In genomic region chr17:77354420-77354720, GRCh38 we compare ENCODE assay signal across 15 cellular contexts.
DNase-seq lines count a peak whose midpoint lies in the region; ATAC-seq, FAIRE-seq and TF ChIP-seq lines count a peak whose summit lies in the region.
"Had no signal": no experiment of that assay in that cellular context is flagged by ENCODE, and none has a peak within 500 bp of the region (broad histone marks: within the 10 kb centered on the region; RNA-seq: fewer than 3 reads in every experiment).

No MANE protein-coding gene starts in this region.

- no peak for ATAC-seq in SK-N-SH treated with all-trans-retinoic acid at 6 μM for 48 hours
- no peak for ATAC-seq in K562
- ATAC-seq in right lobe of liver = peak in 1 of 4 donors; percentile 4
- ATAC-seq in HG02981 (IDR thresholded peaks at IDR 0.05; ENCODE audit: unreplicated experiment) = no peak

- H4K20me1 ChIP-seq in SK-N-SH (ENCODE audit: insufficient read depth) (peaks cover 24% of the 10 kb centered on the region), K562 (replicated peaks; ENCODE audit: control insufficient read depth, insufficient read depth, low read length) (no peaks in the 10 kb centered on the region; the same call in 1 of the 2 replicates)

- WGBS in SK-N-SH (ENCODE audit: low lambda C conversion rate) = 100% methylated on average over 1 of the region's 6 CpGs
- 60% methylated on average over 1 of the region's 6 CpGs for WGBS in K562 (ENCODE audit: insufficient coverage, low coverage, missing lambda C conversion rate)
- 67% methylated on average over 3 of the region's 6 CpGs for WGBS in right lobe of liver (ENCODE audit: insufficient coverage, low coverage, low lambda C conversion rate, missing lambda C conversion rate)

- H2AFZ ChIP-seq in SK-N-SH (ENCODE audit: low read depth) = no peak overlapping the region
- H2AFZ ChIP-seq in K562 (ENCODE audit: low read depth, low read length) = no peak overlapping the region

- TF ChIP-seq RAD21 in SK-N-SH (IDR thresholded peaks at IDR 0.05; ENCODE audit: low read length) = no peak
- TF ChIP-seq RAD21 in K562 (CRISPR knock-in tag; conservative IDR thresholded peaks at IDR 0.05 in 1 of 2, IDR thresholded peaks at IDR 0.05 in 1 of 2) = no peak

- TF ChIP-seq POLR2A in K562 (conservative IDR thresholded peaks at IDR 0.05) (no peak), right lobe of liver (IDR thresholded peaks at IDR 0.05) (no peak)

- in situ Hi-C loops in K562 (cut with MboI) = no loop called here

- H3K4me1 ChIP-seq in SK-N-SH (ENCODE audit: control insufficient read depth in 1 of 2, insufficient read depth in 2 of 2, low read depth in 1 of 2, low read length in 1 of 2) (peaks cover 9 to 55% of the 10 kb centered on the region in 2 experiments; a peak in 2 of 4 replicates), K562 (replicated peaks in 1 of 2; ENCODE audit: control insufficient read depth in 2 of 2, insufficient read depth in 2 of 2, low read length in 2 of 2) (peaks cover 0 to 19% of the 10 kb centered on the region in 2 experiments; a peak in 2 of 5 replicates), right lobe of liver (peaks cover 0 to 44% (median 11%) of the 10 kb centered on the region in 4 donors), stomach smooth muscle (ENCODE audit: control insufficient read depth, insufficient read depth, low read length) (peaks cover 40% of the 10 kb centered on the region)

- H3K9ac ChIP-seq in SK-N-SH (no peak overlapping the region), K562 (ENCODE audit: insufficient read depth in 1 of 2, low read depth in 2 of 2, low read length in 2 of 2) (no peak overlapping the region), stomach smooth muscle (ENCODE audit: low read length in 2 of 2) (no peak overlapping the region)

- H3K79me2 ChIP-seq in SK-N-SH (ENCODE audit: insufficient read depth) = peaks cover 33% of the 10 kb centered on the region; the same call in 1 of the 2 replicates
- peaks cover 59% of the 10 kb centered on the region for H3K79me2 ChIP-seq in K562 (ENCODE audit: control insufficient read depth, insufficient read depth, low read length)

- H3K4me3 ChIP-seq in SK-N-SH (ENCODE audit: low read depth in 2 of 2, low read length in 1 of 2) = no peak overlapping the region
- no peak overlapping the region for H3K4me3 ChIP-seq in K562
- no peak overlapping the region for H3K4me3 ChIP-seq in right lobe of liver
- H3K4me3 ChIP-seq in stomach smooth muscle (ENCODE audit: low read length in 2 of 2) = no peak overlapping the region
- H3K4me3 ChIP-seq: thoracic aorta had no signal

- no peaks in the 10 kb centered on the region for H3K9me1 ChIP-seq in K562 (ENCODE audit: control insufficient read depth, insufficient read depth, low read length)

- TF ChIP-seq EP300 in SK-N-SH (IDR thresholded peaks at IDR 0.05; ENCODE audit: borderline replicate concordance in 1 of 2, low read depth in 1 of 2, low read length in 1 of 2) (no peak), K562 (IDR thresholded peaks at IDR 0.05; ENCODE audit: low read length) (no peak)

- H3K36me3 ChIP-seq in SK-N-SH (replicated peaks in 1 of 2; ENCODE audit: control insufficient read depth in 1 of 2, insufficient read depth in 2 of 2, low read length in 1 of 2) (no peaks in the 10 kb centered on the region), K562 (ENCODE audit: control insufficient read depth, insufficient read depth, low read length) (peaks cover 7% of the 10 kb centered on the region; the same call in 2 of the 3 replicates), right lobe of liver (no peaks in the 10 kb centered on the region), stomach smooth muscle (ENCODE audit: control insufficient read depth in 2 of 2, insufficient read depth in 2 of 2, low read length in 2 of 2) (no peaks in the 10 kb centered on the region)
- H3K36me3 ChIP-seq: thoracic aorta had no signal

- no peaks in the 10 kb centered on the region for H3K9me3 ChIP-seq in SK-N-SH
- H3K9me3 ChIP-seq in K562 (replicated peaks; ENCODE audit: control insufficient read depth, insufficient read depth, low read depth, low read length) = peaks cover 12% of the 10 kb centered on the region
- no peaks in the 10 kb centered on the region for H3K9me3 ChIP-seq in right lobe of liver
- H3K9me3 ChIP-seq in stomach smooth muscle (ENCODE audit: control insufficient read depth in 2 of 2, low read length in 2 of 2) = no peaks in the 10 kb centered on the region
- H3K9me3 ChIP-seq: thoracic aorta had no signal

- H3K4me2 ChIP-seq in SK-N-SH (no peak overlapping the region), K562 (ENCODE audit: insufficient read depth, low read length) (no peak overlapping the region)

- FAIRE-seq in K562 (lab: Jason Lieb, UNC) = no peak

- H3K27ac ChIP-seq in SK-N-SH (ENCODE audit: low read depth in 2 of 2, low read length in 1 of 2) (peak overlapping the region; percentile 3 to 28; a peak in 3 of 4 replicates), K562 (ENCODE audit: extremely low read depth, low read depth, low read length) (no peak overlapping the region), right lobe of liver (peak overlapping the region; percentile 53 to 88 (median 72)), stomach smooth muscle (ENCODE audit: low read length) (peak overlapping the region; percentile 18)
- H3K27ac ChIP-seq: 22Rv1 had no signal

- POLR2A ChIA-PET in SK-N-SH (lab: Yijun Ruan, JAX) = interaction anchor here (0.5 to 1.2 kb wide), 2 partner anchors 12 to 27 kb away, joined by 3 to 4 read pairs; no protein-coding TSS in a partner anchor
- POLR2A ChIA-PET in K562 (lab: Yijun Ruan, JAX) = interaction anchor here (0.7 to 0.9 kb wide), 2 partner anchors 14 to 79 kb away, joined by 3 to 4 read pairs; no protein-coding TSS in a partner anchor

- CTCF ChIA-PET in SK-N-SH (lab: Yijun Ruan, JAX) (interaction anchor here (0.6 to 17.7 kb wide), 8 partner anchors 12 to 808 kb away, joined by 3 to 133 read pairs (median 6); no protein-coding TSS in a partner anchor), K562 (lab: Yijun Ruan, JAX; ENCODE audit: low intra/inter-chr PET ratio) (no interaction called here)

- peaks cover 13% of the 10 kb centered on the region for H3F3A ChIP-seq in SK-N-SH (replicated peaks; ENCODE audit: insufficient read depth)

- TF ChIP-seq CTCF in SK-N-SH (IDR thresholded peaks at IDR 0.05) = no peak
- TF ChIP-seq CTCF in K562 (IDR thresholded peaks at IDR 0.05 in 2 of 3, conservative IDR thresholded peaks at IDR 0.05 in 1 of 3; ENCODE audit: insufficient read depth in 2 of 3, low read depth in 1 of 3, low read length in 3 of 3) = no peak
- no peak for TF ChIP-seq CTCF in right lobe of liver (IDR thresholded peaks at IDR 0.05)

- H3K27me3 ChIP-seq in SK-N-SH (ENCODE audit: insufficient read depth) = no peaks in the 10 kb centered on the region
- H3K27me3 ChIP-seq in K562 (ENCODE audit: control insufficient read depth in 2 of 2, insufficient read depth in 2 of 2, low read length in 2 of 2) = no peaks in the 10 kb centered on the region
- no peaks in the 10 kb centered on the region for H3K27me3 ChIP-seq in right lobe of liver
- no peaks in the 10 kb centered on the region for H3K27me3 ChIP-seq in stomach smooth muscle (ENCODE audit: control insufficient read depth in 1 of 2, insufficient read depth in 2 of 2, low read length in 2 of 2)

- no TSS peak for BruUV-seq in K562 (replicated peaks; lab: Mats Ljungman, UMichigan)

- DNase-seq in SK-N-SH = no peak
- no peak for DNase-seq in K562 (ENCODE audit: extremely low read depth in 1 of 4, low spot score in 3 of 4)
- DNase-seq in right lobe of liver = no peak
- DNase-seq in NCI-H146 treated with DMSO at 0.1 percent for 48 hours (lab: John Stamatoyannopoulos, UW; ENCODE audit: unreplicated experiment) = no peak
- no peak for DNase-seq in medulla oblongata (ENCODE audit: extremely low spot score)
- DNase-seq: activated CD4-positive, alpha-beta T cell treated with anti-CD3 and anti-CD28 coated beads, Interleukin-2, amount 50 U/mL, for 4 hours; activated naive CD4-positive, alpha-beta T cell treated with anti-CD3 and anti-CD28 coated beads, Interleukin-2, amount 10 ng/mL, durations not matched to agents 7 days and 5 days; Calu3; NCI-H2029 treated with DMSO at 0.1 percent for 48 hours; retina had no signal

- intact Hi-C loops in K562 (cut with micrococcal nuclease) (no loop called here), right lobe of liver (cut with DNase I) (no loop called here)

- H3K9me2 ChIP-seq in SK-N-SH = no peaks in the 10 kb centered on the region

TF ChIP-seq in SK-N-SH, 30 proteins besides CTCF, POLR2A, EP300 and RAD21 (continues in another document):
- TF ChIP-seq MEF2A (IDR thresholded peaks at IDR 0.05; ENCODE audit: borderline replicate concordance, low read depth) (no peak), MXI1 (IDR thresholded peaks at IDR 0.05; ENCODE audit: low read depth, low read length) (no peak), GABPA (IDR thresholded peaks at IDR 0.05; ENCODE audit: low read depth) (no peak), FOXM1 (IDR thresholded peaks at IDR 0.05; ENCODE audit: low read depth) (no peak), RXRA (IDR thresholded peaks at IDR 0.05; ENCODE audit: borderline replicate concordance, low read depth) (no peak), YY1 (IDR thresholded peaks at IDR 0.05; ENCODE audit: low read depth) (no peak), RCOR1 (IDR thresholded peaks at IDR 0.05; ENCODE audit: low read length) (no peak), SIN3A (IDR thresholded peaks at IDR 0.05; ENCODE audit: borderline replicate concordance, low read depth, low read length) (no peak)

TF ChIP-seq in SK-N-SH treated with all-trans-retinoic acid at 6 μM for 48 hours, 23 proteins besides CTCF, POLR2A, EP300 and RAD21:
- TF ChIP-seq ZFP30 (CRISPR knock-in tag; IDR thresholded peaks at IDR 0.05) = no peak
- TF ChIP-seq ZNF8 (CRISPR knock-in tag; IDR thresholded peaks at IDR 0.05) = no peak

TF ChIP-seq in K562, 482 proteins besides CTCF, POLR2A, EP300 and RAD21:
- TF ChIP-seq SRSF7 (optimal IDR thresholded peaks at IDR 0.05; ENCODE audit: low read depth, low read length) (no peak), CBX5 (IDR thresholded peaks at IDR 0.05; ENCODE audit: borderline replicate concordance, low read depth) (no peak), NCOA4 (IDR thresholded peaks at IDR 0.05; ENCODE audit: partially characterized antibody) (no peak), ZKSCAN3 (CRISPR knock-in tag; IDR thresholded peaks at IDR 0.05) (no peak), POLR2G (IDR thresholded peaks at IDR 0.05; ENCODE audit: low read depth, low read length) (0 out of 2 replicates have a peak, but pooled peaks have one; percentile 22), CHCHD3 (CRISPR knock-in tag; IDR thresholded peaks at IDR 0.05) (no peak)
